Comparison of ENCODE assay signal across 12 cellular contexts in the genomic region with DNA sequence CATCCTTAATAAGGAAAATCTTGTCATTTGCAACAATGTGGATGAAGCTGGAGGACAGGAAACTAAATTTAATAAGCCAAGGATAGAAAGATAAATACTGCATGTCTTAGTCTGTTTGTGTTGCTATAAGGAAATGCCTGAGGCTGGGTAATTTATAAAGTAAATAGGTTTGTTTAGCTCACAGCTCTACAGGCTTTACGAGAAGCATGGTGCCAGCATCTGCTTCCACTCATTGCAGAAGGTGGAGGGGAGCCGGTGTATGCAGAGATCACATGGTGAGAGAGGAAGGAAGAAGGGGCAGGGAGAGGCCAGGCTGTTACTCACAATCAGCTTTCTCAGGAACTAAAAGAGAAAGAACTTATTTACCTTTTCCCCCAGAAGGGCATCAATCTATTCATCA.
A peak's percentile ranks its signal among the peaks of the same experiment; 100 is the strongest.
DNase-seq lines count a peak whose midpoint lies in the region; ATAC-seq and TF ChIP-seq lines count a peak whose summit lies in the region.
"Had no signal": no experiment of that assay in that cellular context is flagged by ENCODE, and none has a peak within 500 bp of the region (broad histone marks: within the 10 kb centered on the region; RNA-seq: fewer than 3 reads in every experiment).

No MANE protein-coding gene starts in this region.

- no peaks in the 10 kb centered on the region; the same call in 1 of the 2 replicates for H3K27me3 Mint-ChIP-seq in WTC11 (ENCODE audit: low read depth)
- H3K27me3 Mint-ChIP-seq: effector memory CD8-positive, alpha-beta T cell; progenitor cell of endocrine pancreas had no signal

- H3K9me3 Mint-ChIP-seq in WTC11 = peaks cover 21% of the 10 kb centered on the region

- no peak overlapping the region for H3K9ac ChIP-seq in mesenchymal stem cell (ENCODE audit: low read length)

- no peak overlapping the region for H2BK15ac ChIP-seq in mesenchymal stem cell (ENCODE audit: low read depth, poor library complexity, severe bottlenecking)

- peaks cover 6% of the 10 kb centered on the region for H3K9me3 ChIP-seq in mesenchymal stem cell (ENCODE audit: control insufficient read depth, low read length)

- DNase-seq in Caki2 (ENCODE audit: low read depth) = peak; percentile 3
- peak; percentile 3 for DNase-seq in HCEC 1CT
- no peak for DNase-seq in WTC11 (ENCODE audit: low spot score)
- peak; percentile 77 for DNase-seq in mesenchymal stem cell
- DNase-seq in LoVo (ENCODE audit: low spot score) = no peak
- DNase-seq in NCI-H146 treated with DMSO at 0.1 percent for 48 hours (lab: John Stamatoyannopoulos, UW; ENCODE audit: unreplicated experiment) = no peak
- DNase-seq: effector memory CD8-positive, alpha-beta T cell; hippocampal formation; MM.1S; NK-92 treated with Interleukin-12 subunit alpha and Interleukin-12 subunit beta, amount 100 ng/mL, for 24 hours had no signal

- H3K79me1 ChIP-seq in mesenchymal stem cell (replicated peaks; ENCODE audit: low read length, poor library complexity, severe bottlenecking) = no peaks in the 10 kb centered on the region

- no peak overlapping the region for H3K4ac ChIP-seq in mesenchymal stem cell (ENCODE audit: low read depth in 1 of 2, low read length in 2 of 2)

- H4K8ac ChIP-seq in mesenchymal stem cell (ENCODE audit: low read length) = peak overlapping the region; percentile 12

- CTCF ChIA-PET in WTC11 (lab: Charles Lee) = interaction anchor here (2.5 kb wide), 1 partner anchor 10 kb away, joined by 8 read pairs; no protein-coding TSS in a partner anchor

- whole genome bisulfite sequencing in mesenchymal stem cell = 6% methylated on average over 1 of the region's 2 CpGs

- H3K36me3 ChIP-seq in mesenchymal stem cell (ENCODE audit: control insufficient read depth in 1 of 2, insufficient read depth in 2 of 2, low read depth in 1 of 2, low read length in 2 of 2) = no peaks in the 10 kb centered on the region

- no peak overlapping the region for H3K27ac ChIP-seq in mesenchymal stem cell (ENCODE audit: low read length, poor library complexity, severe bottlenecking)

- no peak overlapping the region for H3K4me3 Mint-ChIP-seq in WTC11
- H3K4me3 Mint-ChIP-seq: effector memory CD8-positive, alpha-beta T cell had no signal

- H3K18ac ChIP-seq in mesenchymal stem cell (ENCODE audit: low read depth in 1 of 2, low read length in 2 of 2) = no peak overlapping the region

- peaks cover 14% of the 10 kb centered on the region for H3K36me3 Mint-ChIP-seq in WTC11

- H2BK120ac ChIP-seq in mesenchymal stem cell (ENCODE audit: low read depth, low read length) = no peak overlapping the region

- H2AFZ ChIP-seq in mesenchymal stem cell (ENCODE audit: low read depth, low read length) = no peak overlapping the region

- POLR2A ChIA-PET in WTC11 (lab: Charles Lee) = no interaction called here

- H3K23ac ChIP-seq in mesenchymal stem cell (ENCODE audit: low read length in 2 of 2) = no peak overlapping the region

- peaks cover 37% of the 10 kb centered on the region for H3K4me1 Mint-ChIP-seq in WTC11

- H2BK5ac ChIP-seq in mesenchymal stem cell (ENCODE audit: low read depth, low read length, poor library complexity, severe bottlenecking) = no peak overlapping the region

- H3K4me3 ChIP-seq in mesenchymal stem cell (ENCODE audit: insufficient read depth in 1 of 2, low read depth in 1 of 2, low read length in 2 of 2) = no peak overlapping the region

- no peak overlapping the region for H3K4me2 ChIP-seq in mesenchymal stem cell (ENCODE audit: low read length, poor library complexity, severe bottlenecking)

- no peaks in the 10 kb centered on the region for H3K4me1 ChIP-seq in mesenchymal stem cell (ENCODE audit: control insufficient read depth, insufficient read depth, low read depth, low read length)

- ATAC-seq in WTC11 = peak; percentile 48
- ATAC-seq in HG02571 (IDR thresholded peaks at IDR 0.05; ENCODE audit: unreplicated experiment) = no peak
- ATAC-seq: effector memory CD8-positive, alpha-beta T cell had no signal

- H3K14ac ChIP-seq in mesenchymal stem cell (ENCODE audit: low read length in 2 of 2) = no peak overlapping the region

- no peak overlapping the region for H2AK5ac ChIP-seq in mesenchymal stem cell (ENCODE audit: low read length, severe bottlenecking)

- TF ChIP-seq CTCF in WTC11 (IDR thresholded peaks at IDR 0.05) = no peak

- in situ Hi-C loops in Caki2 (cut with HindIII; ENCODE audit: low pct_unique_long_range_greater_than_20kb, low sequenced_read_pairs) = no loop called here

- H2BK12ac ChIP-seq in mesenchymal stem cell (ENCODE audit: low read length in 2 of 2) = no peak overlapping the region

- H4K91ac ChIP-seq in mesenchymal stem cell (ENCODE audit: low read length) = no peak overlapping the region

- H3K27me3 ChIP-seq in mesenchymal stem cell (ENCODE audit: control insufficient read depth in 1 of 2, insufficient read depth in 1 of 2, low read length in 2 of 2) = no peaks in the 10 kb centered on the region

- H3K27ac Mint-ChIP-seq in WTC11 = no peak overlapping the region
- H3K27ac Mint-ChIP-seq: progenitor cell of endocrine pancreas had no signal

TF ChIP-seq in WTC11, 78 proteins besides CTCF, POLR2A, EP300 and RAD21:
- no peak for TF ChIP-seq ZNF263 (CRISPR knock-in tag; IDR thresholded peaks at IDR 0.05; ENCODE audit: low read depth)
- TF ChIP-seq FOXJ3 (CRISPR knock-in tag; IDR thresholded peaks at IDR 0.05; ENCODE audit: borderline replicate concordance) = no peak
- TF ChIP-seq USF2 (CRISPR knock-in tag; IDR thresholded peaks at IDR 0.05) = peak; percentile 22; the same call in 1 of the 2 replicates

Comparison
In these comparisons a context has a peak if more than half of its experiments do, and no peak if none do; other contexts are left out.
1. DNase-seq: peak in Caki2 (single experiment), HCEC 1CT (single experiment) and mesenchymal stem cell (single experiment); none in WTC11 (single experiment), LoVo (single experiment) and NCI-H146 treated with DMSO at 0.1 percent for 48 hours (single experiment).